8 cellular contexts compared by ENCODE assay signal in genomic region chr7:140640727-140641531, GRCh38. TPM values are rescaled to one million over a fixed set of nuclear protein-coding genes. Genes with fewer than 3 reads are reported as not detected.
DNase-seq lines count a peak whose midpoint lies in the region; ATAC-seq and TF ChIP-seq lines count a peak whose summit lies in the region.

Gene DENND2A, minus strand, starts transcription at chr7:140640813. Its CDS starts 38,416 bp downstream, at chr7:140602397.

- peak; percentile 30 for DNase-seq in activated CD4-positive, alpha-beta T cell treated with anti-CD3 and anti-CD28 coated beads for 36 hours
- DNase-seq in activated CD4-positive, alpha-beta T cell treated with anti-CD3 and anti-CD28 coated beads, Interleukin-2, amount 50 U/mL, for 1 hour: no peak
- DNase-seq in NCI-H748 treated with DMSO at 0.1 percent for 48 hours (lab: John Stamatoyannopoulos, UW) (peak; percentile 67), caudate nucleus (lab: John Stamatoyannopoulos, UW) (peak in 57 of 61 donors; percentile 23 to 89 (median 60)), immature natural killer cell (no peak), sigmoid colon (peak; percentile 93)

- H3K4me3 ChIP-seq in sigmoid colon: peak within 1 kb of the TSS; percentile 32 to 70 (median 56)

- peak within 1 kb of the TSS; percentile 71 for H3K27ac ChIP-seq in caudate nucleus (ENCODE audit: low read depth, low read length)
- H3K27ac ChIP-seq in sigmoid colon: peak within 1 kb of the TSS; percentile 79 to 94 (median 83)

- 8 to 14% methylated on average over 79 of the region's 79 CpGs for WGBS in sigmoid colon, 2 donors

- TF ChIP-seq CTCF in sigmoid colon (IDR thresholded peaks at IDR 0.05): no peak

- peaks cover 0 to 44% (median 32%) of the 10 kb centered on the region in 4 donors for H3K4me1 ChIP-seq in sigmoid colon

- POLR2A ChIA-PET in activated CD4-positive, alpha-beta T cell treated with anti-CD3 and anti-CD28 coated beads for 36 hours (lab: Charles Lee): interaction anchor here (0.5 kb wide), 1 partner anchor 93 kb away, joined by 3 read pairs; no protein-coding TSS in a partner anchor

- CTCF ChIA-PET in activated CD4-positive, alpha-beta T cell treated with anti-CD3 and anti-CD28 coated beads for 36 hours (lab: Charles Lee): interaction anchor here (1.6 kb wide), 1 partner anchor 123 kb away, joined by 4 read pairs; no protein-coding TSS in a partner anchor

- peak; percentile 16 for ATAC-seq in activated CD4-positive, alpha-beta T cell treated with anti-CD3 and anti-CD28 coated beads for 36 hours
- ATAC-seq in HG02870 (IDR thresholded peaks at IDR 0.05; ENCODE audit: unreplicated experiment): no peak
- ATAC-seq in GM19463 (IDR thresholded peaks at IDR 0.05; ENCODE audit: unreplicated experiment): no peak

- H3K27me3 ChIP-seq in sigmoid colon: peaks cover 0 to 34% (median 21%) of the 10 kb centered on the region in 3 donors

- H3K9me3 Mint-ChIP-seq in activated CD4-positive, alpha-beta T cell treated with anti-CD3 and anti-CD28 coated beads for 36 hours (ENCODE audit: low read depth): no peaks in the 10 kb centered on the region
- no peaks in the 10 kb centered on the region for H3K9me3 Mint-ChIP-seq in immature natural killer cell

- peaks cover 58% of the 10 kb centered on the region for H3K27me3 Mint-ChIP-seq in activated CD4-positive, alpha-beta T cell treated with anti-CD3 and anti-CD28 coated beads for 36 hours
- peaks cover 15 to 39% (median 24%) of the 10 kb centered on the region in 3 donors for H3K27me3 Mint-ChIP-seq in immature natural killer cell (ENCODE audit: low read depth in 3 of 3)

- H3K36me3 ChIP-seq in sigmoid colon: no peaks in the 10 kb centered on the region

- TF ChIP-seq EP300 in sigmoid colon (IDR thresholded peaks at IDR 0.05): peak in 1 of 4 donors; percentile 17

- no peaks in the 10 kb centered on the region for H3K9me3 ChIP-seq in sigmoid colon

- no peaks in the 10 kb centered on the region for H3K36me3 Mint-ChIP-seq in activated CD4-positive, alpha-beta T cell treated with anti-CD3 and anti-CD28 coated beads for 36 hours (ENCODE audit: low read depth)
- peaks cover 0 to 8% (median 4%) of the 10 kb centered on the region in 3 donors for H3K36me3 Mint-ChIP-seq in immature natural killer cell

- H3K27ac Mint-ChIP-seq in activated CD4-positive, alpha-beta T cell treated with anti-CD3 and anti-CD28 coated beads for 36 hours: peak within 1 kb of the TSS; percentile 39
- H3K27ac Mint-ChIP-seq in immature natural killer cell: peak within 1 kb of the TSS in 1 of 6 donors; percentile 3

- H3K4me1 Mint-ChIP-seq in activated CD4-positive, alpha-beta T cell treated with anti-CD3 and anti-CD28 coated beads for 36 hours: peaks cover 15% of the 10 kb centered on the region
- H3K4me1 Mint-ChIP-seq in immature natural killer cell: peaks cover 11 to 17% of the 10 kb centered on the region in 2 donors

- peak within 1 kb of the TSS; percentile 70 for H3K4me3 Mint-ChIP-seq in activated CD4-positive, alpha-beta T cell treated with anti-CD3 and anti-CD28 coated beads for 36 hours
- H3K4me3 Mint-ChIP-seq in immature natural killer cell: peak within 1 kb of the TSS; percentile 78 to 90 (median 82)

- intact Hi-C loops in activated CD4-positive, alpha-beta T cell treated with anti-CD3 and anti-CD28 coated beads for 36 hours (cut with DNase I, micrococcal nuclease): no loop called here
- intact Hi-C loops in sigmoid colon (cut with DNase I): no loop called here

- TF ChIP-seq POLR2A in sigmoid colon (IDR thresholded peaks at IDR 0.05): no peak

RNA-seq across cellular contexts. Expression of gene DENND2A, which starts in this region (rescaled TPM):
- not detected for total RNA-seq in activated CD4-positive, alpha-beta T cell treated with anti-CD3 and anti-CD28 coated beads for 36 hours
- polyA plus RNA-seq in immature natural killer cell (not detected), sigmoid colon (10 to 100 TPM in 1 of 3 donors, 1 to 10 TPM in 2; 6.2 to 22.2 (median 7.2) TPM)
- total RNA-seq in sigmoid colon: 10 to 100 TPM in 3 of 4 donors, 1 to 10 TPM in 1; 7.6 to 38.8 (median 13.6) TPM

Comparison
In these comparisons a context has a peak if more than half of its experiments do, and no peak if none do; other contexts are left out.
1. RNA of gene DENND2A (total RNA-seq): 7.6 to 38.8 TPM in sigmoid colon; not detected in activated CD4-positive, alpha-beta T cell treated with anti-CD3 and anti-CD28 coated beads for 36 hours; every median in the first group is over 4 times any median in the second.
2. RNA of gene DENND2A (polyA plus RNA-seq): 6.2 to 22.2 TPM in sigmoid colon; not detected in immature natural killer cell; every median in the first group is over 4 times any median in the second.
3. Peak in DNase-seq and ATAC-seq in activated CD4-positive, alpha-beta T cell treated with anti-CD3 and anti-CD28 coated beads for 36 hours; RNA of the gene not detected or under 1 TPM.
4. DNase-seq: peak in NCI-H748 treated with DMSO at 0.1 percent for 48 hours (single experiment), caudate nucleus (57 of 61) and sigmoid colon (single experiment); none in activated CD4-positive, alpha-beta T cell treated with anti-CD3 and anti-CD28 coated beads, Interleukin-2, amount 50 U/mL, for 1 hour (single experiment) and immature natural killer cell (0 of 3).